1 cellular context compared by ENCODE assay signal in the genomic region with DNA sequence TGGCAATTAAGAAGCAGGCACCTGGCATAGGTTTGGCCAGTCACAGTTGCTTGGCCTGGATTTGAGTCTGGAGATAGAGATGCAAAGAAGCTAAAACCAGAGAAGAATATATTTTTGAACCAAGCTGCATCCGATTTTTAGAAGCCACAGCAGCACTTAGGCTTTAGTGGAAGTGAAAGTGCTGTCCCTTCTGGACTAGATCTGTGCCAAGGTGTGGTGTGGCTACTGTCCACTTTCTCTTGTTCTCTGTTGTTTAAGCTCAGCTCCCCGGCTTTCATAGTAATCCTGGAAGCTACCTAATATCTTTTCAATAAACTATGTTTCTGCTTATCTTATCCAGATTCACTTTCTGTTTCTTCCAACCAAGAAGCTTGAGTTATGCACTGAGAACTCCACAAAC.
TF ChIP-seq lines count a peak whose summit lies in the region.

No MANE protein-coding gene starts in this region.

TF ChIP-seq in IMR-90, 13 proteins besides CTCF, POLR2A, EP300 and RAD21:
- TF ChIP-seq CEBPB (IDR thresholded peaks at IDR 0.05; ENCODE audit: low read depth, low read length) (no peak), RFX5 (IDR thresholded peaks at IDR 0.05; ENCODE audit: low read depth, low read length) (no peak), SMC3 (IDR thresholded peaks at IDR 0.05; ENCODE audit: low read depth, low read length) (no peak), CHD1 (IDR thresholded peaks at IDR 0.05; ENCODE audit: low read depth, low read length) (no peak), FOS (IDR thresholded peaks at IDR 0.05; ENCODE audit: low read depth, low read length) (no peak), MAZ (IDR thresholded peaks at IDR 0.05; ENCODE audit: borderline replicate concordance, low read depth, low read length) (no peak), MXI1 (IDR thresholded peaks at IDR 0.05; ENCODE audit: borderline replicate concordance, low read depth, low read length) (no peak), NFE2L2 (IDR thresholded peaks at IDR 0.05; ENCODE audit: low read depth, low read length) (no peak)
- TF ChIP-seq, protein P1, sequence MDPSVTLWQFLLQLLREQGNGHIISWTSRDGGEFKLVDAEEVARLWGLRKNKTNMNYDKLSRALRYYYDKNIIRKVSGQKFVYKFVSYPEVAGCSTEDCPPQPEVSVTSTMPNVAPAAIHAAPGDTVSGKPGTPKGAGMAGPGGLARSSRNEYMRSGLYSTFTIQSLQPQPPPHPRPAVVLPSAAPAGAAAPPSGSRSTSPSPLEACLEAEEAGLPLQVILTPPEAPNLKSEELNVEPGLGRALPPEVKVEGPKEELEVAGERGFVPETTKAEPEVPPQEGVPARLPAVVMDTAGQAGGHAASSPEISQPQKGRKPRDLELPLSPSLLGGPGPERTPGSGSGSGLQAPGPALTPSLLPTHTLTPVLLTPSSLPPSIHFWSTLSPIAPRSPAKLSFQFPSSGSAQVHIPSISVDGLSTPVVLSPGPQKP (IDR thresholded peaks at IDR 0.05; ENCODE audit: borderline replicate concordance, low read depth, low read length): no peak
TF ChIP-seq in IMR-90: peak in this region for 0.
